ENCODE assay signal across 17 cellular contexts in genomic region chr4:169846396-169846795, GRCh38.
DNase-seq lines count a peak whose midpoint lies in the region; ATAC-seq, FAIRE-seq and TF ChIP-seq lines count a peak whose summit lies in the region.
"Had no signal": no experiment of that assay in that cellular context is flagged by ENCODE, and none has a peak within 500 bp of the region (broad histone marks: within the 10 kb centered on the region; RNA-seq: fewer than 3 reads in every experiment).

No MANE protein-coding gene starts in this region.

- TF ChIP-seq CTCF in astrocyte (IDR thresholded peaks at IDR 0.05; ENCODE audit: insufficient read depth, low read depth, low read length) (no peak), retinal pigment epithelial cell (conservative IDR thresholded peaks at IDR 0.05; ENCODE audit: low read depth, low read length) (no peak), breast epithelium (IDR thresholded peaks at IDR 0.05) (no peak), progenitor cell of endocrine pancreas (IDR thresholded peaks at IDR 0.05; ENCODE audit: unreplicated experiment) (no peak)

- intact Hi-C loops in breast epithelium (cut with DNase I; ENCODE audit: low total_unique reads), result no loop called here

- FAIRE-seq in astrocyte (lab: Jason Lieb, UNC), result no peak
- FAIRE-seq: H1 had no signal

- peaks cover 10% of the 10 kb centered on the region for H3K27me3 Mint-ChIP-seq in astrocyte (ENCODE audit: low read depth, unreplicated experiment)
- H3K27me3 Mint-ChIP-seq in progenitor cell of endocrine pancreas, result no peaks in the 10 kb centered on the region

- peak; percentile 30 for DNase-seq in EL
- DNase-seq in astrocyte (ENCODE audit: low read depth), result peak; percentile 26
- DNase-seq in hepatic stellate cell (ENCODE audit: low spot score), result peak; percentile 8
- peak; percentile 72 for DNase-seq in retinal pigment epithelial cell (ENCODE audit: low read depth)
- no peak for DNase-seq in breast epithelium (ENCODE audit: low spot score in 2 of 2)
- DNase-seq in stimulated activated CD4-positive, alpha-beta T cell treated with anti-CD3 and anti-CD28 coated beads, Interleukin-4, amount 100 ng/mL, for 4 hours, result no peak
- DNase-seq in progenitor cell of endocrine pancreas (ENCODE audit: low spot score, unreplicated experiment), result no peak
- DNase-seq: 8988T; AML-193; Caco-2; CD8-positive, alpha-beta memory T cell; DND-41 had no signal

- H3K4me1 ChIP-seq in astrocyte (ENCODE audit: insufficient read depth, low read length), result no peaks in the 10 kb centered on the region
- H3K4me1 ChIP-seq in breast epithelium, result no peaks in the 10 kb centered on the region
- H3K4me1 ChIP-seq: Caco-2, HAP-1 had no signal

- H3K4me3 ChIP-seq in astrocyte (ENCODE audit: insufficient read depth, low read depth, low read length) (no peak overlapping the region), retinal pigment epithelial cell (ENCODE audit: low read length) (no peak overlapping the region), breast epithelium (no peak overlapping the region)
- H3K4me3 ChIP-seq: BLaER1, HAP-1 had no signal

- H3K4me2 ChIP-seq in astrocyte (ENCODE audit: low read length), result no peak overlapping the region
- H3K4me2 ChIP-seq: BLaER1 had no signal

- H3K27me3 ChIP-seq in astrocyte (ENCODE audit: insufficient read depth, low read length) (peaks cover 2% of the 10 kb centered on the region), breast epithelium (no peaks in the 10 kb centered on the region)
- H3K27me3 ChIP-seq: BLaER1 had no signal

- H4K20me1 ChIP-seq in astrocyte (ENCODE audit: insufficient read depth, low read length), result no peaks in the 10 kb centered on the region
- H4K20me1 ChIP-seq: BLaER1 had no signal

- H3K36me3 ChIP-seq in astrocyte (ENCODE audit: insufficient read depth, low read length), result no peaks in the 10 kb centered on the region
- no peaks in the 10 kb centered on the region for H3K36me3 ChIP-seq in breast epithelium
- H3K36me3 ChIP-seq: BLaER1, HAP-1 had no signal

- H2AFZ ChIP-seq in astrocyte (ENCODE audit: low read depth, low read length), result no peak overlapping the region

- H3K79me2 ChIP-seq in astrocyte (ENCODE audit: insufficient read depth, low read length), result no peaks in the 10 kb centered on the region

- no peak for TF ChIP-seq POLR2A in breast epithelium (IDR thresholded peaks at IDR 0.05)

- H3K4me3 Mint-ChIP-seq in astrocyte (ENCODE audit: unreplicated experiment) (no peak overlapping the region), progenitor cell of endocrine pancreas (ENCODE audit: low read depth) (no peak overlapping the region)
- H3K4me3 Mint-ChIP-seq: CD8-positive, alpha-beta memory T cell; IgD-negative memory B cell had no signal

- H3K9ac ChIP-seq in astrocyte (ENCODE audit: low read length), result no peak overlapping the region
- H3K9ac ChIP-seq: BLaER1 had no signal

- H3K27ac Mint-ChIP-seq in astrocyte (ENCODE audit: unreplicated experiment), result no peak overlapping the region
- no peak overlapping the region for H3K27ac Mint-ChIP-seq in progenitor cell of endocrine pancreas
- H3K27ac Mint-ChIP-seq: CD8-positive, alpha-beta memory T cell; IgD-negative memory B cell had no signal

- no peaks in the 10 kb centered on the region for H3K9me3 Mint-ChIP-seq in astrocyte (ENCODE audit: unreplicated experiment)
- no peaks in the 10 kb centered on the region for H3K9me3 Mint-ChIP-seq in progenitor cell of endocrine pancreas (ENCODE audit: low read depth)
- H3K9me3 Mint-ChIP-seq: CD8-positive, alpha-beta memory T cell had no signal

- ATAC-seq in HG03565 (IDR thresholded peaks at IDR 0.05; ENCODE audit: unreplicated experiment), result no peak

- H3K4me1 Mint-ChIP-seq in astrocyte (ENCODE audit: low read depth, unreplicated experiment) (no peaks in the 10 kb centered on the region), progenitor cell of endocrine pancreas (ENCODE audit: low read depth) (peaks cover 6% of the 10 kb centered on the region)
- H3K4me1 Mint-ChIP-seq: CD8-positive, alpha-beta memory T cell; IgD-negative memory B cell had no signal

- H3K27ac ChIP-seq in astrocyte (ENCODE audit: low read depth, low read length), result no peak overlapping the region
- H3K27ac ChIP-seq in breast epithelium, result no peak overlapping the region
- H3K27ac ChIP-seq: BLaER1 had no signal

- H3K9me3 ChIP-seq in astrocyte (ENCODE audit: insufficient read depth, low read depth, low read length) (no peaks in the 10 kb centered on the region), breast epithelium (no peaks in the 10 kb centered on the region)
- H3K9me3 ChIP-seq: BLaER1, Caco-2, HAP-1 had no signal

- H3K36me3 Mint-ChIP-seq in astrocyte (ENCODE audit: low read depth, unreplicated experiment) (no peaks in the 10 kb centered on the region), progenitor cell of endocrine pancreas (ENCODE audit: insufficient read depth) (no peaks in the 10 kb centered on the region)
- H3K36me3 Mint-ChIP-seq: CD8-positive, alpha-beta memory T cell; IgD-negative memory B cell had no signal

Comparison
In these comparisons a context has a peak if more than half of its experiments do, and no peak if none do; other contexts are left out.
1. DNase-seq: peak in EL (single experiment), astrocyte (single experiment), hepatic stellate cell (single experiment) and retinal pigment epithelial cell (single experiment); none in breast epithelium (0 of 2), stimulated activated CD4-positive, alpha-beta T cell treated with anti-CD3 and anti-CD28 coated beads, Interleukin-4, amount 100 ng/mL, for 4 hours (0 of 2) and progenitor cell of endocrine pancreas (single experiment).